Comparison of ENCODE assay signal across 8 cellular contexts in the genomic region with DNA sequence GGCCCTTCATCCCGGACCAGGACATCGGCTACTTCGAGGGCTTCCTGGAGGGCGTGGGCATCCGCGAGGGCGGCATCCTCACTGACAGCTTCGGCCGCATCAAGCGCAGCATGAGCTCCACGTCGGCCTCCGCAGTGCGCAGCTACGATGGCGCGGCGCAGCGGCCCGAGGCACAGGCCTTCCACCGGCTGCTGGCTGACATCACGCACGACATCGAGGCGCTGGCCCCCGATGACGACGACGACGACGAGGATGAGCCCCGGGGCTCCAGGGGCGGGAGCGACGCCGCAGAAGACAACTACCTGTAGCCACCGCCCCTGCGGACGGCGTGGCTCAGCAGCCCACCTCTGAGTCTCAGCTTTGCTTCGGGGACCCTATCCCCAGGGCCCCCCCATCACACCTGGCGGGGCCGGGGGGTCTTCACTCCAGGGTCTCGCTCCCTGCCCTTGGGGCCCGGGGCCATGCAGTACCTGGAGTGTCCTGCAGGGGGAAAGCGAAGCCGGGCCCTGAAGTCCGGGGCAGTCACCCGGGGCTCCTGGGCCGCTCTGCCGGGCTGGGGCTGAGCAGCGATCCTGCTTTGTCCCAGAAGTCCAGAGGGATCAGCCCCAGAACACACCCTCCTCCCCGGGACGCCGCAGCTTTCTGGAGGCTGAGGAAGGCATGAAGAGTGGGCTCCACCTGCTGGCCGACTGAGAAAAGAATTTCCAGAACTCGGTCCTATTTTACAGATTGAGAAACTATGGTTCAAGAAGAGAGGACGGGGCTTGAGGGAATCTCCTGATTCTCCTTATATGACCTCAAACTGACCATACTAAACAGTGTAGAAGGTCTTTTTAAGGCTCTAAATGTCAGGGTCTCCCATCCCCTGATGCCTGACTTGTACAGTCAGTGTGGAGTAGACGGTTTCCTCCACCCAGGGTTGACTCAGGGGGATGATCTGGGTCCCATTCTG. TPM values are rescaled to one million over a fixed set of nuclear protein-coding genes. Genes with fewer than 3 reads are reported as not detected.
DNase-seq lines count a peak whose midpoint lies in the region; ATAC-seq and TF ChIP-seq lines count a peak whose summit lies in the region.

No MANE protein-coding gene starts in this region.

- ATAC-seq in left colon (peak; percentile 96), GM21825 (IDR thresholded peaks at IDR 0.05; ENCODE audit: unreplicated experiment) (no peak)

- H3K9me3 ChIP-seq in colonic mucosa = no peaks in the 10 kb centered on the region

- H3K9ac ChIP-seq in colonic mucosa (ENCODE audit: low read depth in 2 of 2, low read length in 2 of 2) = peak overlapping the region in 1 of 2 donors; percentile 43

- CTCF ChIA-PET in HEK293T (lab: Yijun Ruan, JAX) = interaction anchor here (0.6 to 1.5 kb wide), 13 partner anchors 11 to 356 kb away, joined by 3 to 4 read pairs (median 3); a partner anchor contains a TSS

- POLR2A ChIA-PET in HEK293T (lab: Yijun Ruan, JAX) = no interaction called here

- TF ChIP-seq CTCF in colonic mucosa (IDR thresholded peaks at IDR 0.05) = peak; percentile 93

- H3K4me1 ChIP-seq in colonic mucosa = no peaks in the 10 kb centered on the region

- DNase-seq in Ammon's horn (ENCODE audit: low spot score) = peak; percentile 81
- peak; percentile 88 for DNase-seq in HEK293T (ENCODE audit: extremely low spot score)
- peak; percentile 72 for DNase-seq in NCI-H510A treated with DMSO at 0.1 percent for 48 hours (lab: John Stamatoyannopoulos, UW)
- peak; percentile 30 for DNase-seq in activated CD4-positive, alpha-beta T cell treated with anti-CD3 and anti-CD28 coated beads for 1 hour
- DNase-seq in colonic mucosa = peak; percentile 75
- DNase-seq in left colon = peak; percentile 77 to 78
- peak; percentile 68 to 69 for DNase-seq in stimulated activated CD4-positive, alpha-beta T cell treated with anti-CD3 and anti-CD28 coated beads, Interleukin-2, amount 100 ng/mL, for 24 hours

- H3K4me3 ChIP-seq in colonic mucosa = peak overlapping the region; percentile 15

- H3K36me3 ChIP-seq in colonic mucosa = no peaks in the 10 kb centered on the region

- no peak overlapping the region for H3K27ac ChIP-seq in colonic mucosa

- peaks cover 4% of the 10 kb centered on the region for H3K27me3 ChIP-seq in colonic mucosa

- intact Hi-C loops in colonic mucosa (cut with DNase I) = loop anchor here (5.0 to 10.0 kb wide), 2 partner anchors 176 to 209 kb away; no protein-coding TSS in a partner anchor
- intact Hi-C loops in left colon (cut with DNase I, micrococcal nuclease) = loop anchor here (5.0 to 10.0 kb wide), 2 partner anchors 206 to 209 kb away; no protein-coding TSS in a partner anchor

TF ChIP-seq in HEK293T, 16 proteins besides CTCF, POLR2A, EP300 and RAD21:
- TF ChIP-seq SP1 (IDR thresholded peaks at IDR 0.05) = no peak
- no peak for TF ChIP-seq LEF1 (IDR thresholded peaks at IDR 0.05; ENCODE audit: borderline replicate concordance)
- no peak for TF ChIP-seq BHLHE40 (IDR thresholded peaks at IDR 0.05; ENCODE audit: borderline replicate concordance)
- no peak for TF ChIP-seq SUZ12 (IDR thresholded peaks at IDR 0.05)
- no peak for TF ChIP-seq ARNT (IDR thresholded peaks at IDR 0.05)
- no peak for TF ChIP-seq FOXA1 (IDR thresholded peaks at IDR 0.05)
- TF ChIP-seq FOXK2 (IDR thresholded peaks at IDR 0.05) = no peak

RNA-seq across cellular contexts. Expression of a gene that starts 20.8 kb away (rescaled TPM):
- total RNA-seq in colonic mucosa (1 to 10 TPM; 3.7 to 6.6 TPM), left colon (1 to 10 TPM; 5.5 to 9.7 TPM)

RNA-seq across cellular contexts. Expression of a gene that starts 21.0 kb away (rescaled TPM):
- total RNA-seq in colonic mucosa (1 to 10 TPM; 1.1 to 1.2 TPM), left colon (1 to 10 TPM; 1.7 to 2.0 TPM)

Comparison
In these comparisons a context has a peak if more than half of its experiments do, and no peak if none do; other contexts are left out.
1. DNase-seq: peak in every context shown above with its lines; median percentile 88 in HEK293T; 81 in Ammon's horn; 78 in left colon; 75 in colonic mucosa; 72 in NCI-H510A treated with DMSO at 0.1 percent for 48 hours; 68 in stimulated activated CD4-positive, alpha-beta T cell treated with anti-CD3 and anti-CD28 coated beads, Interleukin-2, amount 100 ng/mL, for 24 hours; 30 in activated CD4-positive, alpha-beta T cell treated with anti-CD3 and anti-CD28 coated beads for 1 hour.